ENCODE assay signal across 1 cellular context in genomic region chr3:196237203-196237602, GRCh38.
A peak's percentile ranks its signal among the peaks of the same experiment; 100 is the strongest.
TF ChIP-seq lines count a peak whose summit lies in the region.

No MANE protein-coding gene starts in this region.

TF ChIP-seq in GM12878, 131 proteins besides CTCF, POLR2A, EP300 and RAD21 (continued from another document):
- no peak for TF ChIP-seq ZNF592 (IDR thresholded peaks at IDR 0.05)
- TF ChIP-seq CHD2 (IDR thresholded peaks at IDR 0.05; ENCODE audit: borderline replicate concordance, low read depth, low read length), result no peak
- TF ChIP-seq IKZF2 (IDR thresholded peaks at IDR 0.05), result peak in 1 of 2 experiments; percentile 26; a peak in 1 of 4 replicates
- no peak for TF ChIP-seq IRF5 (IDR thresholded peaks at IDR 0.05; ENCODE audit: borderline replicate concordance)
- 0 out of 2 replicates have a peak, but pooled peaks have one; percentile 12 for TF ChIP-seq USF2 (IDR thresholded peaks at IDR 0.05; ENCODE audit: borderline replicate concordance, low read depth, low read length)
- TF ChIP-seq HDAC2 (IDR thresholded peaks at IDR 0.05), result no peak
- TF ChIP-seq CEBPB (IDR thresholded peaks at IDR 0.05; ENCODE audit: borderline replicate concordance in 1 of 2, low read depth in 2 of 2, low read length in 2 of 2), result no peak
- no peak for TF ChIP-seq PAX5 (IDR thresholded peaks at IDR 0.05; ENCODE audit: borderline replicate concordance, low read depth, low read length)
- no peak for TF ChIP-seq RB1 (IDR thresholded peaks at IDR 0.05; ENCODE audit: borderline replicate concordance)
- no peak for TF ChIP-seq YY1 (IDR thresholded peaks at IDR 0.05; ENCODE audit: low read depth, low read length)
- TF ChIP-seq SP1 (IDR thresholded peaks at IDR 0.05; ENCODE audit: low read depth, low read length), result no peak
- peak; percentile 84 to 91 for TF ChIP-seq BHLHE40 (IDR thresholded peaks at IDR 0.05; ENCODE audit: borderline replicate concordance in 1 of 2, low read depth in 2 of 2, low read length in 1 of 2)
